ENCODE assay signal across 8 cellular contexts in the genomic region with DNA sequence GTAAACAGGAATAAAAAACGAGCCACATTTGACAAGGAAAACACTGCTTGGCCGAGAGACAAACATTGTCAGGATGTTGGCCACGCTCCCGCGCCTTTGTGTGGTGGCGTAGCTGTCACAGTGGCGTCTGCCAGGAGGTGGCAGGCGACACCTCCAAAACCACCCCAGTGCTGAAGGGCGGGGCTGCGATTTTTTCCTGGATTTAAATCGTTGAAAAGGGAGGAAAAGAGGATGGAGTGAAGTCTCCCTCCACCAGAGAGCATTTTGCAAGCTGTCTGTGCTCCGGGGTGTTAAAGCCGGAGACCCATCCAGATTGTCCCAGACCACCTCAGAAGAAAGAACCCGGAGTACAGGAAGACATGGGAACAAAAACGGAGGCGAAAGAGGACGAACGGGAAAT. TPM values are rescaled to one million over a fixed set of nuclear protein-coding genes. Genes with fewer than 3 reads are reported as not detected.
DNase-seq lines count a peak whose midpoint lies in the region; ATAC-seq and TF ChIP-seq lines count a peak whose summit lies in the region.

No MANE protein-coding gene starts in this region.

- H3K9me3 Mint-ChIP-seq in CD8-positive, alpha-beta T cell = no peaks in the 10 kb centered on the region
- H3K9me3 Mint-ChIP-seq in progenitor cell of endocrine pancreas (ENCODE audit: low read depth) = no peaks in the 10 kb centered on the region

- peaks cover 10% of the 10 kb centered on the region for H3K36me3 ChIP-seq in CD8-positive, alpha-beta T cell (ENCODE audit: insufficient read depth, low read length)
- peaks cover 35% of the 10 kb centered on the region for H3K36me3 ChIP-seq in HUES48 (ENCODE audit: control insufficient read depth, insufficient read depth, low read length)

- H3K4me1 Mint-ChIP-seq in CD8-positive, alpha-beta T cell (ENCODE audit: low read depth) = peaks cover 5% of the 10 kb centered on the region
- H3K4me1 Mint-ChIP-seq in progenitor cell of endocrine pancreas (ENCODE audit: low read depth) = peaks cover 2% of the 10 kb centered on the region

- H3K4me3 Mint-ChIP-seq in CD8-positive, alpha-beta T cell = no peak overlapping the region
- no peak overlapping the region for H3K4me3 Mint-ChIP-seq in progenitor cell of endocrine pancreas (ENCODE audit: low read depth)

- CTCF ChIA-PET in CD8-positive, alpha-beta T cell (lab: Charles Lee) = interaction anchor here (0.9 to 5.9 kb wide), 7 partner anchors 12 to 261 kb away, joined by 3 to 40 read pairs (median 4); a partner anchor contains a TSS

- POLR2A ChIA-PET in CD8-positive, alpha-beta T cell (lab: Charles Lee) = interaction anchor here (1.2 kb wide), 2 partner anchors 186 to 202 kb away, joined by 3 to 6 read pairs; a partner anchor contains a TSS

- H3K27ac ChIP-seq in CD8-positive, alpha-beta T cell (ENCODE audit: low read depth, low read length) = no peak overlapping the region
- H3K27ac ChIP-seq in HUES48 (ENCODE audit: low read depth, low read length) = peak overlapping the region; percentile 44

- in situ Hi-C loops in astrocyte of the spinal cord (cut with HindIII; ENCODE audit: low sequenced_read_pairs) = no loop called here

- no peak overlapping the region for H3K27ac Mint-ChIP-seq in CD8-positive, alpha-beta T cell
- peak overlapping the region; percentile 23 for H3K27ac Mint-ChIP-seq in progenitor cell of endocrine pancreas

- H3K9ac ChIP-seq in HUES48 (ENCODE audit: low read depth, low read length) = no peak overlapping the region

- H3K27me3 Mint-ChIP-seq in CD8-positive, alpha-beta T cell (ENCODE audit: low read depth) = no peaks in the 10 kb centered on the region
- H3K27me3 Mint-ChIP-seq in progenitor cell of endocrine pancreas = no peaks in the 10 kb centered on the region

- peaks cover 31% of the 10 kb centered on the region for H3K36me3 Mint-ChIP-seq in CD8-positive, alpha-beta T cell
- peaks cover 6% of the 10 kb centered on the region for H3K36me3 Mint-ChIP-seq in progenitor cell of endocrine pancreas (ENCODE audit: insufficient read depth)

- intact Hi-C loops in CD8-positive, alpha-beta T cell (cut with DNase I, micrococcal nuclease) = loop anchor here in 1 of 2 experiments (1.0 kb wide), 2 partner anchors 186 to 201 kb away; no protein-coding TSS in a partner anchor
- intact Hi-C loops in left ventricle myocardium superior (cut with micrococcal nuclease) = loop anchor here (5.0 to 10.0 kb wide), 2 partner anchors 187 to 250 kb away; no protein-coding TSS in a partner anchor

- peak in 6 of 7 experiments; percentile 6 to 61 (median 42) for DNase-seq in CD8-positive, alpha-beta T cell
- DNase-seq in SHP77 treated with DMSO at 0.1 percent for 48 hours (lab: John Stamatoyannopoulos, UW) (peak; percentile 77), astrocyte of the spinal cord (ENCODE audit: low read depth, low spot score) (peak; percentile 75), left ventricle myocardium superior (peak; percentile 92), progenitor cell of endocrine pancreas (ENCODE audit: low spot score, unreplicated experiment) (peak; percentile 43), GF-D8 (lab: John Stamatoyannopoulos, UW) (no peak)

- no peaks in the 10 kb centered on the region for H3K27me3 ChIP-seq in CD8-positive, alpha-beta T cell (ENCODE audit: insufficient read depth, low read length)
- no peaks in the 10 kb centered on the region for H3K27me3 ChIP-seq in HUES48 (ENCODE audit: control insufficient read depth, insufficient read depth, low read length)

- H3K9me3 ChIP-seq in CD8-positive, alpha-beta T cell (ENCODE audit: low read length) = no peaks in the 10 kb centered on the region
- H3K9me3 ChIP-seq in HUES48 (ENCODE audit: control insufficient read depth, insufficient read depth, low read length) = no peaks in the 10 kb centered on the region

- H3K4me3 ChIP-seq in CD8-positive, alpha-beta T cell (ENCODE audit: low read depth, low read length) = no peak overlapping the region
- H3K4me3 ChIP-seq in HUES48 (ENCODE audit: low read depth, low read length) = no peak overlapping the region
- no peak overlapping the region for H3K4me3 ChIP-seq in astrocyte of the spinal cord (ENCODE audit: low read depth, low read length)

- TF ChIP-seq CTCF in CD8-positive, alpha-beta T cell (IDR thresholded peaks at IDR 0.05) = peak; percentile 64
- TF ChIP-seq CTCF in astrocyte of the spinal cord (IDR thresholded peaks at IDR 0.05; ENCODE audit: low read depth, low read length) = peak; percentile 78
- TF ChIP-seq CTCF in progenitor cell of endocrine pancreas (IDR thresholded peaks at IDR 0.05; ENCODE audit: unreplicated experiment) = peak; percentile 88

- peak; percentile 76 for ATAC-seq in CD8-positive, alpha-beta T cell
- ATAC-seq in left ventricle myocardium superior = peak; percentile 83
- ATAC-seq in HG03159 (IDR thresholded peaks at IDR 0.05; ENCODE audit: unreplicated experiment) = no peak

- no peaks in the 10 kb centered on the region for H3K4me1 ChIP-seq in CD8-positive, alpha-beta T cell (ENCODE audit: insufficient read depth, low read length)
- H3K4me1 ChIP-seq in HUES48 (ENCODE audit: control insufficient read depth, insufficient read depth, low read length) = no peaks in the 10 kb centered on the region

RNA-seq across cellular contexts. Expression of a gene that starts 12.7 kb away (rescaled TPM):
- total RNA-seq in CD8-positive, alpha-beta T cell = 10 to 100 TPM; 47.4 to 49.7 TPM
- total RNA-seq in left ventricle myocardium superior (22.4 TPM), progenitor cell of endocrine pancreas (14.5 and 17.9 TPM in 2 replicates)

RNA-seq across cellular contexts. Expression of a gene that starts 12.8 kb away (rescaled TPM):
- total RNA-seq in CD8-positive, alpha-beta T cell = 10 to 100 TPM; 80.7 to 86.2 TPM
- total RNA-seq in left ventricle myocardium superior (29.9 TPM), progenitor cell of endocrine pancreas (79.9 and 109 TPM in 2 replicates)

RNA-seq across cellular contexts. Expression of a gene that starts 42.8 kb away (rescaled TPM):
- total RNA-seq in CD8-positive, alpha-beta T cell = 10 to 100 TPM; 19.1 to 19.2 TPM
- 14.1 TPM for total RNA-seq in left ventricle myocardium superior
- total RNA-seq in progenitor cell of endocrine pancreas = 39.8 and 43.2 TPM in 2 replicates
